In genomic region chr17:81236784-81237183, GRCh38 we compare ENCODE assay signal across 16 cellular contexts.
"Had no signal": no experiment of that assay in that cellular context is flagged by ENCODE, and none has a peak within 500 bp of the region (broad histone marks: within the 10 kb centered on the region; RNA-seq: fewer than 3 reads in every experiment).

No MANE protein-coding gene starts in this region.

- H3K27me3 Mint-ChIP-seq: activated naive CD8-positive, alpha-beta T cell; natural killer cell treated with Interleukin-12 subunit alpha and Interleukin-12 subunit beta and Interleukin-15 and Interleukin-18, amount 100 ng/mL, for 72 hours; stimulated activated naive CD8-positive, alpha-beta T cell treated with anti-CD3 and anti-CD28 coated beads, Interleukin-15, amount 100 ng/mL, for 72 hours had no signal

- H3K27ac Mint-ChIP-seq: activated naive CD8-positive, alpha-beta T cell; natural killer cell treated with Interleukin-12 subunit alpha and Interleukin-12 subunit beta and Interleukin-15 and Interleukin-18, amount 100 ng/mL, for 72 hours had no signal

- DNase-seq: activated CD4-positive, alpha-beta T cell treated with anti-CD3 and anti-CD28 coated beads for 48 hours; activated gamma-delta T cell; glutamatergic neuron; immature natural killer cell; left colon; mammary epithelial cell; mucosa of descending colon; ovary; stimulated activated CD4-positive, alpha-beta T cell treated with anti-CD3 and anti-CD28 coated beads, Interleukin-4, amount 100 ng/mL, for 1 hour; stimulated activated CD8-positive, alpha-beta memory T cell treated with anti-CD3 and anti-CD28 coated beads, Interleukin-4, amount 100 ng/mL, for 48 hours; stimulated activated naive CD8-positive, alpha-beta T cell treated with anti-CD3 and anti-CD28 coated beads, Interleukin-15, amount 100 ng/mL, for 72 hours; T-helper 1 cell; testis had no signal

- H3K36me3 ChIP-seq: ovary had no signal

- H3K27ac ChIP-seq: ovary, testis had no signal

- H3K36me3 Mint-ChIP-seq: natural killer cell treated with Interleukin-12 subunit alpha and Interleukin-12 subunit beta and Interleukin-15 and Interleukin-18, amount 100 ng/mL, for 72 hours had no signal

- H3K9me3 ChIP-seq: mucosa of descending colon, ovary, testis had no signal

- H3K27me3 ChIP-seq: ovary, testis had no signal

- H3K9me3 Mint-ChIP-seq: immature natural killer cell; natural killer cell treated with Interleukin-12 subunit alpha and Interleukin-12 subunit beta and Interleukin-15 and Interleukin-18, amount 100 ng/mL, for 72 hours; stimulated activated naive CD8-positive, alpha-beta T cell treated with anti-CD3 and anti-CD28 coated beads, Interleukin-15, amount 100 ng/mL, for 72 hours had no signal

- H3K4me3 ChIP-seq: mucosa of descending colon, ovary, testis had no signal

- ATAC-seq: esophagus mucosa; left colon; mucosa of descending colon; natural killer cell treated with Interleukin-12 subunit alpha and Interleukin-12 subunit beta and Interleukin-15 and Interleukin-18, amount 100 ng/mL, for 72 hours; stimulated activated naive CD8-positive, alpha-beta T cell treated with anti-CD3 and anti-CD28 coated beads, Interleukin-15, amount 100 ng/mL, for 72 hours had no signal
